8 cellular contexts compared by ENCODE assay signal in genomic region chr11:64152841-64153691, GRCh38.
DNase-seq lines count a peak whose midpoint lies in the region; ATAC-seq and TF ChIP-seq lines count a peak whose summit lies in the region.

No MANE protein-coding gene starts in this region.

- H3F3A ChIP-seq in Loucy (ENCODE audit: low read depth), result no peaks in the 10 kb centered on the region

- TF ChIP-seq CTCF in AG10803 (conservative IDR thresholded peaks at IDR 0.05; ENCODE audit: low read length) (peak; percentile 75), Loucy (conservative IDR thresholded peaks at IDR 0.05; ENCODE audit: low read length) (peak; percentile 98), astrocyte of the spinal cord (IDR thresholded peaks at IDR 0.05; ENCODE audit: low read depth, low read length) (peak; percentile 97)

- no peaks in the 10 kb centered on the region for H3K9me2 ChIP-seq in Loucy (replicated peaks; ENCODE audit: low read depth, low read length)

- peak overlapping the region; percentile 36 for H3K4me2 ChIP-seq in Loucy (ENCODE audit: low read depth, low read length, poor library complexity, severe bottlenecking)

- no peak overlapping the region for H3K4me3 ChIP-seq in AG10803 (ENCODE audit: low read length)
- H3K4me3 ChIP-seq in Loucy (ENCODE audit: low read length, poor library complexity, severe bottlenecking), result no peak overlapping the region
- H3K4me3 ChIP-seq in astrocyte of the spinal cord (ENCODE audit: low read depth, low read length), result no peak overlapping the region

- in situ Hi-C loops in astrocyte of the spinal cord (cut with HindIII; ENCODE audit: low sequenced_read_pairs), result no loop called here

- no peaks in the 10 kb centered on the region for H3K4me1 ChIP-seq in Loucy (ENCODE audit: insufficient read depth, low read length, poor library complexity, severe bottlenecking)

- H4K20me1 ChIP-seq in Loucy (ENCODE audit: insufficient read depth, low read length, poor library complexity, severe bottlenecking), result no peaks in the 10 kb centered on the region

- no peaks in the 10 kb centered on the region for H3K27me3 ChIP-seq in Loucy (ENCODE audit: insufficient read depth, low read length, poor library complexity, severe bottlenecking)

- H3K9ac ChIP-seq in Loucy (ENCODE audit: low read depth, low read length, poor library complexity, severe bottlenecking), result no peak overlapping the region

- no peaks in the 10 kb centered on the region for H3K79me2 ChIP-seq in Loucy (ENCODE audit: insufficient read depth, low read length)

- DNase-seq in AG10803 (ENCODE audit: low read depth) (peak; percentile 25), T1000 (lab: John Stamatoyannopoulos, UW) (peak; percentile 65), astrocyte of the spinal cord (ENCODE audit: low read depth, low spot score) (peak; percentile 29), inferior parietal cortex (ENCODE audit: extremely low spot score) (peak; percentile 69)
- DNase-seq in stimulated activated CD4-positive, alpha-beta T cell treated with anti-CD3 and anti-CD28 coated beads, Interleukin-1b, Interleukin-23, amount 100 ng/mL, for 24 hours (ENCODE audit: low read depth in 4 of 4, low spot score in 1 of 4), result peak; percentile 42 to 61 (median 58)

- no peaks in the 10 kb centered on the region for H3K9me3 ChIP-seq in Loucy (ENCODE audit: insufficient read depth, low read depth, low read length)

- H2AFZ ChIP-seq in Loucy (ENCODE audit: low read length), result peak overlapping the region; percentile 32; the same call in 1 of the 2 replicates

- no peaks in the 10 kb centered on the region for H3K36me3 ChIP-seq in Loucy (ENCODE audit: insufficient read depth, low read length)

- peak; percentile 60 for ATAC-seq in GM18867 (IDR thresholded peaks at IDR 0.05; ENCODE audit: unreplicated experiment)
- ATAC-seq in HG03196 (IDR thresholded peaks at IDR 0.05; ENCODE audit: unreplicated experiment), result no peak
